In genomic region chr3:15426579-15427118, GRCh38 we compare ENCODE assay signal across 8 cellular contexts. TPM values are rescaled to one million over a fixed set of nuclear protein-coding genes. Genes with fewer than 3 reads are reported as not detected.
DNase-seq lines count a peak whose midpoint lies in the region; ATAC-seq and TF ChIP-seq lines count a peak whose summit lies in the region.

No MANE protein-coding gene starts in this region.

- no peaks in the 10 kb centered on the region for H3K9me3 ChIP-seq in SK-N-SH
- no peaks in the 10 kb centered on the region for H3K9me3 ChIP-seq in iPS-20b (ENCODE audit: insufficient read depth, low read depth, low read length)
- no peaks in the 10 kb centered on the region for H3K9me3 ChIP-seq in stomach

- H3K79me2 ChIP-seq in SK-N-SH (ENCODE audit: insufficient read depth): peaks cover 62% of the 10 kb centered on the region

- TF ChIP-seq EP300 in SK-N-SH (IDR thresholded peaks at IDR 0.05; ENCODE audit: borderline replicate concordance in 1 of 2, low read depth in 1 of 2, low read length in 1 of 2) (no peak), stomach (IDR thresholded peaks at IDR 0.05) (no peak)

- DNase-seq in SK-N-SH (no peak), stomach (no peak), NCI-H2227 (lab: John Stamatoyannopoulos, UW; ENCODE audit: unreplicated experiment) (no peak), NCI-H748 treated with DMSO at 0.1 percent for 48 hours (lab: John Stamatoyannopoulos, UW) (no peak)
- no peak for DNase-seq in activated naive CD4-positive, alpha-beta T cell treated with anti-CD3 and anti-CD28 coated beads, Interleukin-2, amount 50 U/mL, for 72 hours (ENCODE audit: low spot score in 2 of 2)
- no peak for DNase-seq in stimulated activated CD4-positive, alpha-beta T cell treated with anti-CD3 and anti-CD28 coated beads, Interleukin-4, amount 100 ng/mL, for 1 hour

- H3K27ac ChIP-seq in SK-N-SH (ENCODE audit: low read depth in 2 of 2, low read length in 1 of 2): peak overlapping the region; percentile 75 to 86
- H3K27ac ChIP-seq in iPS-20b (ENCODE audit: low read length): peak overlapping the region; percentile 75
- H3K27ac ChIP-seq in stomach: peak overlapping the region in 4 of 5 donors; percentile 80 to 92 (median 87)

- H3K36me3 Mint-ChIP-seq in activated naive CD4-positive, alpha-beta T cell treated with anti-CD3 and anti-CD28 coated beads, Interleukin-2, amount 50 U/mL, for 72 hours: peaks cover 28 to 48% of the 10 kb centered on the region in 2 donors

- POLR2A ChIA-PET in SK-N-SH (lab: Yijun Ruan, JAX): no interaction called here

- H3K27ac Mint-ChIP-seq in activated naive CD4-positive, alpha-beta T cell treated with anti-CD3 and anti-CD28 coated beads, Interleukin-2, amount 50 U/mL, for 72 hours: peak overlapping the region; percentile 99 to 100

- H3K9ac ChIP-seq in SK-N-SH (peak overlapping the region; percentile 90), iPS-20b (ENCODE audit: low read depth, low read length) (peak overlapping the region; percentile 94)

- TF ChIP-seq CTCF in SK-N-SH (IDR thresholded peaks at IDR 0.05): no peak
- TF ChIP-seq CTCF in stomach (IDR thresholded peaks at IDR 0.05): no peak

- peaks cover 0 to 7% of the 10 kb centered on the region in 2 donors for H3K9me3 Mint-ChIP-seq in activated naive CD4-positive, alpha-beta T cell treated with anti-CD3 and anti-CD28 coated beads, Interleukin-2, amount 50 U/mL, for 72 hours

- no peak for ATAC-seq in SK-N-SH treated with all-trans-retinoic acid at 6 μM for 48 hours
- no peak for ATAC-seq in activated naive CD4-positive, alpha-beta T cell treated with anti-CD3 and anti-CD28 coated beads, Interleukin-2, amount 50 U/mL, for 72 hours

- H3K27me3 ChIP-seq in SK-N-SH (ENCODE audit: insufficient read depth): no peaks in the 10 kb centered on the region
- H3K27me3 ChIP-seq in iPS-20b (ENCODE audit: insufficient read depth, low read length): no peaks in the 10 kb centered on the region
- H3K27me3 ChIP-seq in stomach: no peaks in the 10 kb centered on the region

- CTCF ChIA-PET in SK-N-SH (lab: Yijun Ruan, JAX): interaction anchor here (0.9 to 1.5 kb wide), 4 partner anchors 100 to 159 kb away, joined by 3 to 5 read pairs (median 4); no protein-coding TSS in a partner anchor

- H3K4me3 ChIP-seq in SK-N-SH (ENCODE audit: low read depth in 2 of 2, low read length in 1 of 2): peak overlapping the region; percentile 89 to 91
- peak overlapping the region; percentile 97 for H3K4me3 ChIP-seq in iPS-20b (ENCODE audit: low read length)
- H3K4me3 ChIP-seq in stomach: peak overlapping the region; percentile 76 to 95 (median 84)

- H3K36me3 ChIP-seq in SK-N-SH (replicated peaks in 1 of 2; ENCODE audit: control insufficient read depth in 1 of 2, insufficient read depth in 2 of 2, low read length in 1 of 2) (peaks cover 30 to 44% of the 10 kb centered on the region in 2 experiments), iPS-20b (ENCODE audit: insufficient read depth, low read depth, low read length) (peaks cover 47% of the 10 kb centered on the region), stomach (peaks cover 15 to 47% (median 46%) of the 10 kb centered on the region in 4 donors)

- peak overlapping the region; percentile 94 for H2AFZ ChIP-seq in SK-N-SH (ENCODE audit: low read depth)

- H3K4me1 ChIP-seq in SK-N-SH (ENCODE audit: control insufficient read depth in 1 of 2, insufficient read depth in 2 of 2, low read depth in 1 of 2, low read length in 1 of 2) (peaks cover 14 to 15% of the 10 kb centered on the region in 2 experiments; a peak in 3 of 4 replicates), iPS-20b (ENCODE audit: insufficient read depth, low read length) (peaks cover 3% of the 10 kb centered on the region; the same call in 1 of the 2 replicates), stomach (peaks cover 0 to 62% (median 45%) of the 10 kb centered on the region in 4 donors)

- H3F3A ChIP-seq in SK-N-SH (replicated peaks; ENCODE audit: insufficient read depth): no peaks in the 10 kb centered on the region

- no peak for TF ChIP-seq POLR2A in stomach (IDR thresholded peaks at IDR 0.05)

- no peak for TF ChIP-seq RAD21 in SK-N-SH (IDR thresholded peaks at IDR 0.05; ENCODE audit: low read length)

- peaks cover 14% of the 10 kb centered on the region; the same call in 1 of the 2 replicates for H4K20me1 ChIP-seq in SK-N-SH (ENCODE audit: insufficient read depth)

- peak overlapping the region; percentile 98 for H3K4me2 ChIP-seq in SK-N-SH

- intact Hi-C loops in stomach (cut with DNase I; ENCODE audit: low total_unique reads): loop anchor here (10.0 kb wide), 1 partner anchor 128 kb away; no protein-coding TSS in a partner anchor

- 39% methylated on average over 16 of the region's 16 CpGs for WGBS in SK-N-SH (ENCODE audit: low lambda C conversion rate)
- WGBS in stomach, 5 donors: 44 to 57% (median 49%) methylated on average over 16 of the region's 16 CpGs

- H3K9me2 ChIP-seq in SK-N-SH: no peaks in the 10 kb centered on the region

TF ChIP-seq in SK-N-SH, 30 proteins besides CTCF, POLR2A, EP300 and RAD21 (continues in another document):
- TF ChIP-seq SIN3A (IDR thresholded peaks at IDR 0.05; ENCODE audit: borderline replicate concordance, low read depth, low read length): no peak
- TF ChIP-seq TAF1 (IDR thresholded peaks at IDR 0.05; ENCODE audit: borderline replicate concordance, low read depth, low read length): no peak
- TF ChIP-seq TEAD4 (IDR thresholded peaks at IDR 0.05; ENCODE audit: borderline replicate concordance, insufficient read depth): no peak
- TF ChIP-seq GATA2 (CRISPR knock-in tag; IDR thresholded peaks at IDR 0.05): no peak
- TF ChIP-seq EZH2phosphoT487 (IDR thresholded peaks at IDR 0.05; ENCODE audit: borderline replicate concordance, low read depth): no peak
- TF ChIP-seq YY1 (IDR thresholded peaks at IDR 0.05; ENCODE audit: low read depth): no peak
- TF ChIP-seq POLR2AphosphoS5 (IDR thresholded peaks at IDR 0.05; ENCODE audit: low read depth, low read length): no peak
- TF ChIP-seq IRF3 (IDR thresholded peaks at IDR 0.05; ENCODE audit: low read depth, low read length): no peak

TF ChIP-seq in SK-N-SH treated with all-trans-retinoic acid at 6 μM for 48 hours, 23 proteins besides CTCF, POLR2A, EP300 and RAD21 (continues in another document):
- TF ChIP-seq BACH2 (CRISPR knock-in tag; IDR thresholded peaks at IDR 0.05; ENCODE audit: borderline replicate concordance) (no peak), SNAI2 (CRISPR knock-in tag; IDR thresholded peaks at IDR 0.05) (no peak), ESRRG (CRISPR knock-in tag; IDR thresholded peaks at IDR 0.05) (no peak), ZNF70 (CRISPR knock-in tag; IDR thresholded peaks at IDR 0.05) (no peak), ZC3H10 (CRISPR knock-in tag; IDR thresholded peaks at IDR 0.05) (no peak), RARB (CRISPR knock-in tag; IDR thresholded peaks at IDR 0.05) (no peak), TOX (CRISPR knock-in tag; IDR thresholded peaks at IDR 0.05; ENCODE audit: borderline replicate concordance) (no peak), ZFP30 (CRISPR knock-in tag; IDR thresholded peaks at IDR 0.05) (no peak), PATZ1 (CRISPR knock-in tag; IDR thresholded peaks at IDR 0.05; ENCODE audit: borderline replicate concordance) (no peak), CREB5 (CRISPR knock-in tag; IDR thresholded peaks at IDR 0.05; ENCODE audit: low read depth) (no peak)

RNA-seq across cellular contexts. Expression of gene METTL6, which starts 0.7 kb away (rescaled TPM):
- 22.7 and 23.7 TPM in 2 replicates for polyA plus RNA-seq in SK-N-SH (2012; rRNA removed)
- polyA plus RNA-seq in SK-N-SH (2012; cell fraction: cytosol; rRNA removed): 24.4 and 35.0 TPM in 2 replicates
- 16.9 and 20.2 TPM in 2 replicates for polyA plus RNA-seq in SK-N-SH (2012; cell fraction: nucleus; rRNA removed)
- 10 to 100 TPM; 17.6 to 20.3 TPM for total RNA-seq in activated naive CD4-positive, alpha-beta T cell treated with anti-CD3 and anti-CD28 coated beads, Interleukin-2, amount 50 U/mL, for 72 hours
- 10 to 100 TPM in 1 of 5 donors, 1 to 10 TPM in 3, under 1 TPM in 1; 0.29 to 35.8 (median 5.9) TPM for total RNA-seq in stomach
- polyA plus RNA-seq in stomach: 10 to 100 TPM in 2 of 3 donors, 1 to 10 TPM in 1; 6.8 to 14.5 (median 11.5) TPM

RNA-seq across cellular contexts. Expression of gene EAF1, which starts 0.7 kb away (rescaled TPM):
- polyA plus RNA-seq in SK-N-SH (2012; rRNA removed): 10.0 and 11.1 TPM in 2 replicates
- polyA plus RNA-seq in SK-N-SH (2012; cell fraction: cytosol; rRNA removed): 8.3 and 10.0 TPM in 2 replicates
- polyA plus RNA-seq in SK-N-SH (2012; cell fraction: nucleus; rRNA removed): 9.3 and 10.6 TPM in 2 replicates
- 10 to 100 TPM; 24.1 to 28.9 TPM for total RNA-seq in activated naive CD4-positive, alpha-beta T cell treated with anti-CD3 and anti-CD28 coated beads, Interleukin-2, amount 50 U/mL, for 72 hours
- total RNA-seq in stomach: 10 to 100 TPM in 4 of 5 donors, 1 to 10 TPM in 1; 1.8 to 62.9 (median 29.5) TPM
- polyA plus RNA-seq in stomach: 1 to 10 TPM; 3.2 to 8.2 (median 8.1) TPM
